1 cellular context compared by ENCODE assay signal in the genomic region with DNA sequence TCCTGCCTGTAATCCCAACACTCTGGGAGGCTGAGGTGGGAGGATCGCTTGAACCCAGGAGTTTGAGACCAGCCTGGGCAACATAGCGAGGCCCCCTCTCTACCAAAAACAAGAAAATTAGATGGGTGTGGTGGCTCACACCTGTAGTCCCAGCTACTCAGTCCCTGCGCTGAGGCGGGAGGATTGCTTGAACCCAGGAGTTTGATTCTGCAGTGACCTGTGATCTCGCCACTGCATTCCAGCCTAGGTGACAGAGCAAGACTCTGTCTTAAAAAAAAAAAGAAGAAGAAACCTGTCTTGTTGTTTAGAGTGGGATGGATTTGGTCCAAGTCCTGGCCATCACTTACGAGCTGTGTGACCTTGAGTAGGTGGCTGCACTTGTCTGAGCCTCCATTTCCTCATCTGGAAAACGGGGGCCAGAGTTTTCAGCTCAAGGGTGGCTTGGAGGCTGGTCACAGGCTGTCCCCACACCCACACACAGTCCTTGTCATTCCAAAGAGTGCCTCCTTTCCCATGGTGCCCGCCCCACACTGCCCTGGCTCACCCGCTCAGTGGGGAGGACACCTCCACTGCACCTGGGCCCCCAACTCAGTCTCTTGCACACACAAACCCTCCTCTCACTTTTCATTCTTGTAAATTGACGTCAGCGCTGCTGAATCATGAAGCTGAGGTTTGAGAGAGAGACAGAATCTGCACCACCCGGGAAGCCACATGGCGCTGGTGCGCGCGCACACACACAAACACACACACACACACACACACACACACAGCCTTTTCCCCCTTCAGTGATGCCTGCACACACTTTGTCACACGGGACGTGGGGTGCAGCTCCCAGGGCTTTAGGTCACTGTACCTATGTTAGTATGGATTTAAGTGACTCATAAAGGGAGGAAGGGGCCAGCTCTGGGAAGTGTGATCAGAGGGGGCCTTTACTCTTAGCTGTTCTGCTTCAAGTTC.
A peak's percentile ranks its signal among the peaks of the same experiment; 100 is the strongest.
TF ChIP-seq lines count a peak whose summit lies in the region.

No MANE protein-coding gene starts in this region.

TF ChIP-seq in K562, 482 proteins besides CTCF, POLR2A, EP300 and RAD21 (continued from another document and continues in another):
- TF ChIP-seq, protein P1, sequence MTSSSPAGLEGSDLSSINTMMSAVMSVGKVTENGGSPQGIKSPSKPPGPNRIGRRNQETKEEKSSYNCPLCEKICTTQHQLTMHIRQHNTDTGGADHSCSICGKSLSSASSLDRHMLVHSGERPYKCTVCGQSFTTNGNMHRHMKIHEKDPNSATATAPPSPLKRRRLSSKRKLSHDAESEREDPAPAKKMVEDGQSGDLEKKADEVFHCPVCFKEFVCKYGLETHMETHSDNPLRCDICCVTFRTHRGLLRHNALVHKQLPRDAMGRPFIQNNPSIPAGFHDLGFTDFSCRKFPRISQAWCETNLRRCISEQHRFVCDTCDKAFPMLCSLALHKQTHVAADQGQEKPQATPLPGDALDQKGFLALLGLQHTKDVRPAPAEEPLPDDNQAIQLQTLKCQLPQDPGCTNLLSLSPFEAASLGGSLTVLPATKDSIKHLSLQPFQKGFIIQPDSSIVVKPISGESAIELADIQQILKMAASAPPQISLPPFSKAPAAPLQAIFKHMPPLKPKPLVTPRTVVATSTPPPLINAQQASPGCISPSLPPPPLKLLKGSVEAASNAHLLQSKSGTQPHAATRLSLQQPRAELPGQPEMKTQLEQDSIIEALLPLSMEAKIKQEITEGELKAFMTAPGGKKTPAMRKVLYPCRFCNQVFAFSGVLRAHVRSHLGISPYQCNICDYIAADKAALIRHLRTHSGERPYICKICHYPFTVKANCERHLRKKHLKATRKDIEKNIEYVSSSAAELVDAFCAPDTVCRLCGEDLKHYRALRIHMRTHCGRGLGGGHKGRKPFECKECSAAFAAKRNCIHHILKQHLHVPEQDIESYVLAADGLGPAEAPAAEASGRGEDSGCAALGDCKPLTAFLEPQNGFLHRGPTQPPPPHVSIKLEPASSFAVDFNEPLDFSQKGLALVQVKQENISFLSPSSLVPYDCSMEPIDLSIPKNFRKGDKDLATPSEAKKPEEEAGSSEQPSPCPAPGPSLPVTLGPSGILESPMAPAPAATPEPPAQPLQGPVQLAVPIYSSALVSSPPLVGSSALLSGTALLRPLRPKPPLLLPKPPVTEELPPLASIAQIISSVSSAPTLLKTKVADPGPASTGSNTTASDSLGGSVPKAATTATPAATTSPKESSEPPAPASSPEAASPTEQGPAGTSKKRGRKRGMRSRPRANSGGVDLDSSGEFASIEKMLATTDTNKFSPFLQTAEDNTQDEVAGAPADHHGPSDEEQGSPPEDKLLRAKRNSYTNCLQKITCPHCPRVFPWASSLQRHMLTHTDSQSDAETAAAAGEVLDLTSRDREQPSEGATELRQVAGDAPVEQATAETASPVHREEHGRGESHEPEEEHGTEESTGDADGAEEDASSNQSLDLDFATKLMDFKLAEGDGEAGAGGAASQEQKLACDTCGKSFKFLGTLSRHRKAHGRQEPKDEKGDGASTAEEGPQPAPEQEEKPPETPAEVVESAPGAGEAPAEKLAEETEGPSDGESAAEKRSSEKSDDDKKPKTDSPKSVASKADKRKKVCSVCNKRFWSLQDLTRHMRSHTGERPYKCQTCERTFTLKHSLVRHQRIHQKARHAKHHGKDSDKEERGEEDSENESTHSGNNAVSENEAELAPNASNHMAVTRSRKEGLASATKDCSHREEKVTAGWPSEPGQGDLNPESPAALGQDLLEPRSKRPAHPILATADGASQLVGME (CRISPR knock-in tag; IDR thresholded peaks at IDR 0.05): no peak
- TF ChIP-seq PCBP2 (IDR thresholded peaks at IDR 0.05; ENCODE audit: low read depth, low read length, poor library complexity, severe bottlenecking) (no peak), ZEB2 (IDR thresholded peaks at IDR 0.05) (no peak), SUPT5H (IDR thresholded peaks at IDR 0.05) (peak; percentile 41; the same call in 1 of the 2 replicates), MAFG (tag; conservative IDR thresholded peaks at IDR 0.05) (peak; percentile 22; the same call in 1 of the 2 replicates), TAF9B (IDR thresholded peaks at IDR 0.05; ENCODE audit: partially characterized antibody) (no peak), ZNF263 (CRISPR knock-in tag; IDR thresholded peaks at IDR 0.05; ENCODE audit: borderline replicate concordance) (no peak; the same call in 1 of the 2 replicates), RBM25 (IDR thresholded peaks at IDR 0.05; ENCODE audit: low read depth, low read length, severe bottlenecking) (peak; percentile 44), MYC (IDR thresholded peaks at IDR 0.05; ENCODE audit: low read depth, low read length) (peak; percentile 78), MYC (CRISPR knock-in tag; IDR thresholded peaks at IDR 0.05; ENCODE audit: borderline replicate concordance, low read depth) (no peak), CAMTA2 (CRISPR knock-in tag; conservative IDR thresholded peaks at IDR 0.05) (no peak), KHSRP (IDR thresholded peaks at IDR 0.05) (no peak), JUN (IDR thresholded peaks at IDR 0.05; ENCODE audit: borderline replicate concordance, low read depth, low read length) (no peak), JUN (CRISPR knock-in tag; IDR thresholded peaks at IDR 0.05; ENCODE audit: borderline replicate concordance) (no peak), TOE1 (IDR thresholded peaks at IDR 0.05; ENCODE audit: borderline replicate concordance) (peak; percentile 22; the same call in 1 of the 2 replicates), TOE1 (CRISPR knock-in tag; IDR thresholded peaks at IDR 0.05; ENCODE audit: borderline replicate concordance, low read depth) (no peak), FOXK2 (conservative IDR thresholded peaks at IDR 0.05 in 1 of 2, IDR thresholded peaks at IDR 0.05 in 1 of 2; ENCODE audit: low read depth in 2 of 2) (no peak), HNRNPLL (IDR thresholded peaks at IDR 0.05; ENCODE audit: low read depth, low read length, poor library complexity, severe bottlenecking) (no peak), CBX2 (IDR thresholded peaks at IDR 0.05; ENCODE audit: insufficient read depth, low read length, poor library complexity, severe bottlenecking) (no peak), ZKSCAN1 (IDR thresholded peaks at IDR 0.05; ENCODE audit: low read depth, low read length) (no peak), ZSCAN29 (IDR thresholded peaks at IDR 0.05) (no peak), SRSF9 (IDR thresholded peaks at IDR 0.05; ENCODE audit: borderline replicate concordance, low read depth, low read length) (no peak), POU5F1 (IDR thresholded peaks at IDR 0.05; ENCODE audit: borderline replicate concordance, low read depth, low read length, partially characterized antibody) (no peak), RBBP5 (IDR thresholded peaks at IDR 0.05; ENCODE audit: borderline replicate concordance, insufficient read depth, low read length, poor library complexity, severe bottlenecking) (no peak), POLR2B (IDR thresholded peaks at IDR 0.05; ENCODE audit: low read depth, partially characterized antibody) (no peak), MTA2 (IDR thresholded peaks at IDR 0.05; ENCODE audit: low read depth) (no peak), ZNF644 (tag; IDR thresholded peaks at IDR 0.05; ENCODE audit: low read depth) (no peak), NR1H2 (CRISPR knock-in tag; IDR thresholded peaks at IDR 0.05) (no peak)
- TF ChIP-seq, protein P2, sequence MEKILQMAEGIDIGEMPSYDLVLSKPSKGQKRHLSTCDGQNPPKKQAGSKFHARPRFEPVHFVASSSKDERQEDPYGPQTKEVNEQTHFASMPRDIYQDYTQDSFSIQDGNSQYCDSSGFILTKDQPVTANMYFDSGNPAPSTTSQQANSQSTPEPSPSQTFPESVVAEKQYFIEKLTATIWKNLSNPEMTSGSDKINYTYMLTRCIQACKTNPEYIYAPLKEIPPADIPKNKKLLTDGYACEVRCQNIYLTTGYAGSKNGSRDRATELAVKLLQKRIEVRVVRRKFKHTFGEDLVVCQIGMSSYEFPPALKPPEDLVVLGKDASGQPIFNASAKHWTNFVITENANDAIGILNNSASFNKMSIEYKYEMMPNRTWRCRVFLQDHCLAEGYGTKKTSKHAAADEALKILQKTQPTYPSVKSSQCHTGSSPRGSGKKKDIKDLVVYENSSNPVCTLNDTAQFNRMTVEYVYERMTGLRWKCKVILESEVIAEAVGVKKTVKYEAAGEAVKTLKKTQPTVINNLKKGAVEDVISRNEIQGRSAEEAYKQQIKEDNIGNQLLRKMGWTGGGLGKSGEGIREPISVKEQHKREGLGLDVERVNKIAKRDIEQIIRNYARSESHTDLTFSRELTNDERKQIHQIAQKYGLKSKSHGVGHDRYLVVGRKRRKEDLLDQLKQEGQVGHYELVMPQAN (IDR thresholded peaks at IDR 0.05; ENCODE audit: borderline replicate concordance): 0 out of 2 replicates have a peak, but pooled peaks have one; percentile 30
- TF ChIP-seq, protein P3, sequence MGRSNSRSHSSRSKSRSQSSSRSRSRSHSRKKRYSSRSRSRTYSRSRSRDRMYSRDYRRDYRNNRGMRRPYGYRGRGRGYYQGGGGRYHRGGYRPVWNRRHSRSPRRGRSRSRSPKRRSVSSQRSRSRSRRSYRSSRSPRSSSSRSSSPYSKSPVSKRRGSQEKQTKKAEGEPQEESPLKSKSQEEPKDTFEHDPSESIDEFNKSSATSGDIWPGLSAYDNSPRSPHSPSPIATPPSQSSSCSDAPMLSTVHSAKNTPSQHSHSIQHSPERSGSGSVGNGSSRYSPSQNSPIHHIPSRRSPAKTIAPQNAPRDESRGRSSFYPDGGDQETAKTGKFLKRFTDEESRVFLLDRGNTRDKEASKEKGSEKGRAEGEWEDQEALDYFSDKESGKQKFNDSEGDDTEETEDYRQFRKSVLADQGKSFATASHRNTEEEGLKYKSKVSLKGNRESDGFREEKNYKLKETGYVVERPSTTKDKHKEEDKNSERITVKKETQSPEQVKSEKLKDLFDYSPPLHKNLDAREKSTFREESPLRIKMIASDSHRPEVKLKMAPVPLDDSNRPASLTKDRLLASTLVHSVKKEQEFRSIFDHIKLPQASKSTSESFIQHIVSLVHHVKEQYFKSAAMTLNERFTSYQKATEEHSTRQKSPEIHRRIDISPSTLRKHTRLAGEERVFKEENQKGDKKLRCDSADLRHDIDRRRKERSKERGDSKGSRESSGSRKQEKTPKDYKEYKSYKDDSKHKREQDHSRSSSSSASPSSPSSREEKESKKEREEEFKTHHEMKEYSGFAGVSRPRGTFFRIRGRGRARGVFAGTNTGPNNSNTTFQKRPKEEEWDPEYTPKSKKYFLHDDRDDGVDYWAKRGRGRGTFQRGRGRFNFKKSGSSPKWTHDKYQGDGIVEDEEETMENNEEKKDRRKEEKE (IDR thresholded peaks at IDR 0.05; ENCODE audit: borderline replicate concordance in 1 of 2, control insufficient read depth in 1 of 2, low read depth in 2 of 2, low read length in 1 of 2): no peak
- TF ChIP-seq, protein P4, sequence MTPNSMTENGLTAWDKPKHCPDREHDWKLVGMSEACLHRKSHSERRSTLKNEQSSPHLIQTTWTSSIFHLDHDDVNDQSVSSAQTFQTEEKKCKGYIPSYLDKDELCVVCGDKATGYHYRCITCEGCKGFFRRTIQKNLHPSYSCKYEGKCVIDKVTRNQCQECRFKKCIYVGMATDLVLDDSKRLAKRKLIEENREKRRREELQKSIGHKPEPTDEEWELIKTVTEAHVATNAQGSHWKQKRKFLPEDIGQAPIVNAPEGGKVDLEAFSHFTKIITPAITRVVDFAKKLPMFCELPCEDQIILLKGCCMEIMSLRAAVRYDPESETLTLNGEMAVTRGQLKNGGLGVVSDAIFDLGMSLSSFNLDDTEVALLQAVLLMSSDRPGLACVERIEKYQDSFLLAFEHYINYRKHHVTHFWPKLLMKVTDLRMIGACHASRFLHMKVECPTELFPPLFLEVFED (CRISPR knock-in tag; conservative IDR thresholded peaks at IDR 0.05): 0 out of 2 replicates have a peak, but pooled peaks have one; percentile 11
- TF ChIP-seq, protein P5, sequence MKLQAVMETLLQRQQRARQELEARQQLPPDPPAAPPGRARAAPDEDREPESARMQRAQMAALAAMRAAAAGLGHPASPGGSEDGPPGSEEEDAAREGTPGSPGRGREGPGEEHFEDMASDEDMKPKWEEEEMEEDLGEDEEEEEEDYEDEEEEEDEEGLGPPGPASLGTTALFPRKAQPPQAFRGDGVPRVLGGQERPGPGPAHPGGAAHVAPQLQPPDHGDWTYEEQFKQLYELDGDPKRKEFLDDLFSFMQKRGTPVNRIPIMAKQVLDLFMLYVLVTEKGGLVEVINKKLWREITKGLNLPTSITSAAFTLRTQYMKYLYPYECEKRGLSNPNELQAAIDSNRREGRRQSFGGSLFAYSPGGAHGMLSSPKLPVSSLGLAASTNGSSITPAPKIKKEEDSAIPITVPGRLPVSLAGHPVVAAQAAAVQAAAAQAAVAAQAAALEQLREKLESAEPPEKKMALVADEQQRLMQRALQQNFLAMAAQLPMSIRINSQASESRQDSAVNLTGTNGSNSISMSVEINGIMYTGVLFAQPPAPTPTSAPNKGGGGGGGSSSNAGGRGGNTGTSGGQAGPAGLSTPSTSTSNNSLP (IDR thresholded peaks at IDR 0.05; ENCODE audit: borderline replicate concordance, low read depth, low read length): no peak
- TF ChIP-seq, protein P6, sequence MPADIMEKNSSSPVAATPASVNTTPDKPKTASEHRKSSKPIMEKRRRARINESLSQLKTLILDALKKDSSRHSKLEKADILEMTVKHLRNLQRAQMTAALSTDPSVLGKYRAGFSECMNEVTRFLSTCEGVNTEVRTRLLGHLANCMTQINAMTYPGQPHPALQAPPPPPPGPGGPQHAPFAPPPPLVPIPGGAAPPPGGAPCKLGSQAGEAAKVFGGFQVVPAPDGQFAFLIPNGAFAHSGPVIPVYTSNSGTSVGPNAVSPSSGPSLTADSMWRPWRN (IDR thresholded peaks at IDR 0.05; ENCODE audit: low read depth): no peak
- TF ChIP-seq, protein P7, sequence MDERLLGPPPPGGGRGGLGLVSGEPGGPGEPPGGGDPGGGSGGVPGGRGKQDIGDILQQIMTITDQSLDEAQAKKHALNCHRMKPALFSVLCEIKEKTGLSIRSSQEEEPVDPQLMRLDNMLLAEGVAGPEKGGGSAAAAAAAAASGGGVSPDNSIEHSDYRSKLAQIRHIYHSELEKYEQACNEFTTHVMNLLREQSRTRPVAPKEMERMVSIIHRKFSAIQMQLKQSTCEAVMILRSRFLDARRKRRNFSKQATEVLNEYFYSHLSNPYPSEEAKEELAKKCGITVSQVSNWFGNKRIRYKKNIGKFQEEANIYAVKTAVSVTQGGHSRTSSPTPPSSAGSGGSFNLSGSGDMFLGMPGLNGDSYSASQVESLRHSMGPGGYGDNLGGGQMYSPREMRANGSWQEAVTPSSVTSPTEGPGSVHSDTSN (CRISPR knock-in tag; IDR thresholded peaks at IDR 0.05; ENCODE audit: low read depth): no peak
- TF ChIP-seq, protein P7 (tag; conservative IDR thresholded peaks at IDR 0.05; ENCODE audit: low read depth): no peak
